13 cellular contexts compared by ENCODE assay signal in the genomic region with DNA sequence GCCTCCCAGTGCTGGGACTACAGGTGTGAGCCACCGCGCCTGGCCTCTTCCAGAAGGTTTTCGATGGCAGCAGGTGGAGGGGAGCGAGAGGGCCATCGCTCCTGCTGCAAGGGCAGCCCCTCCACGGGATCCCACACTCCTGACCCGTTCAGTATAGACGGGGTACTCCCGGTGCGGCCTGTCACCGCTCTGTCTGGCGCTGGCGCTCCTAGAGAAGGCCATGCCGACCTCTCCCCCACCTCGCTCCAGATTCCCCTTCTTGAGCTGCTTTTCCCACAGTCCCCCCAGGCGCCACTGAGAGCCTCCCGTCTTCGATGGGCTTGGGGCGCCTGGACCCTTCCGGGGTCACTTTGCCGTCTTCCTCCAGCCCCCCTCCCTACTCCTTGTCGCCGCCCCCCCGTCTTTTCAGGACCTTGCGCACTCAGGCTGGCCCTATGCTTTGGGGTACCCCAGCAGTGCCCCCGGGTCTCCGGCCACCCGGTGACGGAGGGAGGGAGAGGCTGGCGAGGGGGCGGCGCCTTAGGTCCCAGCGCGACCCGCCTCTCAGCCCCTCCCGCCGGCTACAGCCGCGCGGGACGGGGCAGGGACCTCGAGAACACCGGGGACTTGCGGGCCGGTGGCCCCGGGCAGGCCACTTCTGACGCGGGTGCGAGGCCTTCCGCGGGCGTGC. TPM values are rescaled to one million over a fixed set of nuclear protein-coding genes. Genes with fewer than 3 reads are reported as not detected.
A peak's percentile ranks its signal among the peaks of the same experiment; 100 is the strongest.
DNase-seq lines count a peak whose midpoint lies in the region; ATAC-seq, FAIRE-seq and TF ChIP-seq lines count a peak whose summit lies in the region.
"Had no signal": no experiment of that assay in that cellular context is flagged by ENCODE, and none has a peak within 500 bp of the region (broad histone marks: within the 10 kb centered on the region; RNA-seq: fewer than 3 reads in every experiment).

No MANE protein-coding gene starts in this region.

- H3K4me1 Mint-ChIP-seq in activated CD4-positive, alpha-beta T cell treated with anti-CD3 and anti-CD28 coated beads for 36 hours: peaks cover 21% of the 10 kb centered on the region

- WGBS in K562 (ENCODE audit: insufficient coverage, low coverage, missing lambda C conversion rate): 100% methylated on average over 15 of the region's 52 CpGs

- no peak for TF ChIP-seq EP300 in K562 (IDR thresholded peaks at IDR 0.05; ENCODE audit: low read length)

- no peak overlapping the region for H2AFZ ChIP-seq in K562 (ENCODE audit: low read depth, low read length)

- in situ Hi-C loops in K562 (cut with MboI) (no loop called here), gastrocnemius medialis (cut with MboI; ENCODE audit: low sequenced_read_pairs in 4 of 4) (no loop called here)

- POLR2A ChIA-PET in K562 (lab: Yijun Ruan, JAX): interaction anchor here (0.7 to 1.6 kb wide), 2 partner anchors 11 to 27 kb away, joined by 3 to 4 read pairs; no protein-coding TSS in a partner anchor
- POLR2A ChIA-PET in activated CD4-positive, alpha-beta T cell treated with anti-CD3 and anti-CD28 coated beads for 36 hours (lab: Charles Lee): no interaction called here

- TF ChIP-seq RAD21 in K562 (CRISPR knock-in tag; conservative IDR thresholded peaks at IDR 0.05 in 1 of 2, IDR thresholded peaks at IDR 0.05 in 1 of 2): no peak

- no peak overlapping the region for H3K9ac ChIP-seq in K562 (ENCODE audit: insufficient read depth in 1 of 2, low read depth in 2 of 2, low read length in 2 of 2)

- no peaks in the 10 kb centered on the region for H3K9me3 Mint-ChIP-seq in activated CD4-positive, alpha-beta T cell treated with anti-CD3 and anti-CD28 coated beads for 36 hours (ENCODE audit: low read depth)
- H3K9me3 Mint-ChIP-seq: activated T-cell treated with anti-CD3 and anti-CD28 coated beads, Interleukin-2, amount 50 U/mL, for 4 hours; stimulated activated effector memory CD8-positive, alpha-beta T cell treated with anti-CD3 and anti-CD28 coated beads, Interleukin-12 subunit alpha, Interleukin-12 subunit beta, amount 100 ng/mL, for 72 hours had no signal

- BruUV-seq in K562 (replicated peaks; lab: Mats Ljungman, UMichigan): no TSS peak

- H3K4me1 ChIP-seq in K562 (replicated peaks in 1 of 2; ENCODE audit: control insufficient read depth in 2 of 2, insufficient read depth in 2 of 2, low read length in 2 of 2): peaks cover 32 to 69% of the 10 kb centered on the region in 2 experiments
- peaks cover 23 to 32% of the 10 kb centered on the region in 2 donors for H3K4me1 ChIP-seq in gastrocnemius medialis

- DNase-seq in K562 (ENCODE audit: extremely low read depth in 1 of 4, low spot score in 3 of 4) (no peak), gastrocnemius medialis (peak in 1 of 2 donors; percentile 2), LoVo (ENCODE audit: low spot score) (no peak), A172 (ENCODE audit: low spot score) (no peak)
- DNase-seq in activated CD4-positive, alpha-beta T cell treated with anti-CD3 and anti-CD28 coated beads for 36 hours: no peak
- DNase-seq: activated T-cell treated with anti-CD3 and anti-CD28 coated beads, Interleukin-2, amount 50 U/mL, for 4 hours; DMS79 treated with DMSO at 0.1 percent for 48 hours; NCI-H2029 treated with DMSO at 0.1 percent for 48 hours had no signal

- ATAC-seq in K562 (no peak), gastrocnemius medialis (no peak), GM21619 (IDR thresholded peaks at IDR 0.05; ENCODE audit: unreplicated experiment) (no peak)
- ATAC-seq in activated CD4-positive, alpha-beta T cell treated with anti-CD3 and anti-CD28 coated beads for 36 hours: no peak
- ATAC-seq: activated T-cell treated with anti-CD3 and anti-CD28 coated beads, Interleukin-2, amount 50 U/mL, for 4 hours; stimulated activated effector memory CD8-positive, alpha-beta T cell treated with anti-CD3 and anti-CD28 coated beads, Interleukin-12 subunit alpha, Interleukin-12 subunit beta, amount 100 ng/mL, for 72 hours had no signal

- H3K36me3 ChIP-seq in K562 (ENCODE audit: control insufficient read depth, insufficient read depth, low read length): peaks cover 38% of the 10 kb centered on the region; the same call in 2 of the 3 replicates
- no peaks in the 10 kb centered on the region for H3K36me3 ChIP-seq in gastrocnemius medialis

- H3K27me3 ChIP-seq in K562 (ENCODE audit: control insufficient read depth in 2 of 2, insufficient read depth in 2 of 2, low read length in 2 of 2) (no peaks in the 10 kb centered on the region), gastrocnemius medialis (no peaks in the 10 kb centered on the region)

- H3K27ac ChIP-seq in K562 (ENCODE audit: extremely low read depth, low read depth, low read length) (no peak overlapping the region), gastrocnemius medialis (peak overlapping the region; percentile 95 to 100 (median 99))
- H3K27ac ChIP-seq: epithelial cell of prostate had no signal

- no peak overlapping the region for H3K4me2 ChIP-seq in K562 (ENCODE audit: insufficient read depth, low read length)

- TF ChIP-seq CTCF in K562 (IDR thresholded peaks at IDR 0.05 in 2 of 3, conservative IDR thresholded peaks at IDR 0.05 in 1 of 3; ENCODE audit: insufficient read depth in 2 of 3, low read depth in 1 of 3, low read length in 3 of 3) (no peak), gastrocnemius medialis (IDR thresholded peaks at IDR 0.05 in 4 of 5, conservative IDR thresholded peaks at IDR 0.05 in 1 of 5) (no peak)

- H3K4me3 Mint-ChIP-seq in activated CD4-positive, alpha-beta T cell treated with anti-CD3 and anti-CD28 coated beads for 36 hours: no peak overlapping the region

- H4K20me1 ChIP-seq in K562 (replicated peaks; ENCODE audit: control insufficient read depth, insufficient read depth, low read length): peaks cover 5% of the 10 kb centered on the region; the same call in 1 of the 2 replicates

- intact Hi-C loops in K562 (cut with micrococcal nuclease): no loop called here
- intact Hi-C loops in gastrocnemius medialis (cut with DNase I; ENCODE audit: low total_unique reads): loop anchor here (5.0 kb wide), 1 partner anchor 139 kb away; no protein-coding TSS in a partner anchor
- intact Hi-C loops in activated CD4-positive, alpha-beta T cell treated with anti-CD3 and anti-CD28 coated beads for 36 hours (cut with DNase I, micrococcal nuclease): no loop called here

- H3K9me3 ChIP-seq in K562 (replicated peaks; ENCODE audit: control insufficient read depth, insufficient read depth, low read depth, low read length) (no peaks in the 10 kb centered on the region), iPS-18c (ENCODE audit: control insufficient read depth, insufficient read depth, low read length) (no peaks in the 10 kb centered on the region), gastrocnemius medialis (no peaks in the 10 kb centered on the region)

- TF ChIP-seq POLR2A in K562 (conservative IDR thresholded peaks at IDR 0.05): no peak
- TF ChIP-seq POLR2A in gastrocnemius medialis (IDR thresholded peaks at IDR 0.05): peak in 1 of 2 donors; percentile 31

- H3K4me3 ChIP-seq in GM08714 (ENCODE audit: low read length) (peak overlapping the region; percentile 40; the same call in 1 of the 2 replicates), K562 (no peak overlapping the region), iPS-18c (ENCODE audit: insufficient read depth, low read depth, low read length) (peak overlapping the region; percentile 62), gastrocnemius medialis (peak overlapping the region; percentile 45 to 58 (median 54))

- H3K36me3 Mint-ChIP-seq in activated CD4-positive, alpha-beta T cell treated with anti-CD3 and anti-CD28 coated beads for 36 hours (ENCODE audit: low read depth): peaks cover 18% of the 10 kb centered on the region

- FAIRE-seq in K562 (lab: Jason Lieb, UNC): no peak

- CTCF ChIA-PET in K562 (lab: Yijun Ruan, JAX; ENCODE audit: low intra/inter-chr PET ratio): no interaction called here
- CTCF ChIA-PET in activated CD4-positive, alpha-beta T cell treated with anti-CD3 and anti-CD28 coated beads for 36 hours (lab: Charles Lee): no interaction called here

- no peaks in the 10 kb centered on the region for H3K9me1 ChIP-seq in K562 (ENCODE audit: control insufficient read depth, insufficient read depth, low read length)

- H3K79me2 ChIP-seq in K562 (ENCODE audit: control insufficient read depth, insufficient read depth, low read length): peaks cover 68% of the 10 kb centered on the region

- H3K27me3 Mint-ChIP-seq in activated CD4-positive, alpha-beta T cell treated with anti-CD3 and anti-CD28 coated beads for 36 hours: peaks cover 2% of the 10 kb centered on the region

- no peak overlapping the region for H3K27ac Mint-ChIP-seq in activated CD4-positive, alpha-beta T cell treated with anti-CD3 and anti-CD28 coated beads for 36 hours

RNA-seq across cellular contexts. Expression of a gene that starts 4.2 kb away (rescaled TPM):
- total RNA-seq in K562 (2011; cell fraction: chromatin; rRNA removed; ENCODE audit: low replicate concordance): 89.8 and 300 TPM in 2 replicates
- total RNA-seq in K562 (2011; cell fraction: nucleolus; rRNA removed): 389 and 414 TPM in 2 replicates
- total RNA-seq in K562 (2011; cell fraction: nucleoplasm; rRNA removed): 172 and 183 TPM in 2 replicates
- total RNA-seq in K562 (2014; rRNA removed): 148 and 236 TPM in 2 replicates
- total RNA-seq in K562 (2014; rRNA removed; fragmentation: Illumina TruSeq; extraction: Trizol): 32.0 and 37.6 TPM in 2 replicates
- 107 and 109 TPM in 2 replicates for total RNA-seq in K562 (2015; rRNA removed; fragmentation: Illumina TruSeq; extraction: Trizol)
- total RNA-seq in K562 (2021): 148 and 151 TPM in 2 replicates
- polyA plus RNA-seq in K562 (2011; rRNA removed): 44.8 and 45.2 TPM in 2 replicates
- polyA plus RNA-seq in K562 (2011; cell fraction: cytosol; rRNA removed): 47.2 and 77.9 TPM in 2 replicates
- polyA plus RNA-seq in K562 (2011; cell fraction: nucleus; rRNA removed): 132 and 257 TPM in 2 replicates
- polyA plus RNA-seq in K562 (2012): 159 and 567 TPM in 2 replicates
- polyA plus RNA-seq in K562 (2014; fragmentation: Illumina TruSeq; extraction: Trizol): 75.0 and 79.8 TPM in 2 replicates
- polyA plus RNA-seq in K562 (2014; fragmentation: Nextera tagmentation; extraction: Ambion mirVana): 1 to 10 TPM; 5.6 to 8.2 TPM
- 64.0 and 70.7 TPM in 2 replicates for polyA plus RNA-seq in K562 (2014; rRNA removed)
- 25.0 and 34.0 TPM in 2 replicates for polyA minus RNA-seq in K562 (2011; rRNA and poly(A)+ RNA removed)
- polyA minus RNA-seq in K562 (2011; cell fraction: cytosol; rRNA and poly(A)+ RNA removed): 82.1 and 107 TPM in 2 replicates
- 184 and 191 TPM in 2 replicates for polyA minus RNA-seq in K562 (2011; cell fraction: nucleus; rRNA and poly(A)+ RNA removed)
- 1,000 to 10,000 TPM; 1,080 to 1,340 (median 1,178) TPM for total RNA-seq in gastrocnemius medialis
- total RNA-seq in activated CD4-positive, alpha-beta T cell treated with anti-CD3 and anti-CD28 coated beads for 36 hours: 10 to 100 TPM; 70.6 to 87.6 TPM
- total RNA-seq in A172 (2014; rRNA removed; shearing (Covaris generic)): 2,241 and 2,527 TPM in 2 replicates

RNA-seq across cellular contexts. Expression of a gene that starts 9.9 kb away (rescaled TPM):
- 133 and 442 TPM in 2 replicates for total RNA-seq in K562 (2011; cell fraction: chromatin; rRNA removed; ENCODE audit: low replicate concordance)
- 330 and 396 TPM in 2 replicates for total RNA-seq in K562 (2011; cell fraction: nucleolus; rRNA removed)
- total RNA-seq in K562 (2011; cell fraction: nucleoplasm; rRNA removed): 200 and 206 TPM in 2 replicates
- total RNA-seq in K562 (2014; rRNA removed) (75.4 and 97.9 TPM in 2 replicates), K562 (2014; rRNA removed; fragmentation: Illumina TruSeq; extraction: Trizol) (53.9 and 64.8 TPM in 2 replicates), K562 (2015; rRNA removed; fragmentation: Illumina TruSeq; extraction: Trizol) (62.2 and 64.4 TPM in 2 replicates), K562 (2021) (120 and 133 TPM in 2 replicates), gastrocnemius medialis (10 to 100 TPM; 28.3 to 86.0 (median 61.4) TPM)
- polyA plus RNA-seq in K562 (2011; rRNA removed) (77.2 and 79.8 TPM in 2 replicates), K562 (2014; fragmentation: Illumina TruSeq; extraction: Trizol) (80.2 and 90.3 TPM in 2 replicates), K562 (2014; fragmentation: Nextera tagmentation; extraction: Ambion mirVana) (under 1 TPM; 0.34 to 0.37 TPM), K562 (2014; rRNA removed) (75.9 and 88.5 TPM in 2 replicates)
- polyA plus RNA-seq in K562 (2011; cell fraction: cytosol; rRNA removed): 88.2 and 150 TPM in 2 replicates
- 249 and 384 TPM in 2 replicates for polyA plus RNA-seq in K562 (2011; cell fraction: nucleus; rRNA removed)
- 107 and 152 TPM in 2 replicates for polyA plus RNA-seq in K562 (2012)
- polyA minus RNA-seq in K562 (2011; rRNA and poly(A)+ RNA removed): 44.9 and 70.3 TPM in 2 replicates
- 77.2 and 90.7 TPM in 2 replicates for polyA minus RNA-seq in K562 (2011; cell fraction: cytosol; rRNA and poly(A)+ RNA removed)
- polyA minus RNA-seq in K562 (2011; cell fraction: nucleus; rRNA and poly(A)+ RNA removed): 113 and 122 TPM in 2 replicates
- 10 to 100 TPM; 52.4 to 62.8 TPM for total RNA-seq in activated CD4-positive, alpha-beta T cell treated with anti-CD3 and anti-CD28 coated beads for 36 hours
- total RNA-seq in A172 (2014; rRNA removed; shearing (Covaris generic)): 352 and 377 TPM in 2 replicates

RNA-seq across cellular contexts. Expression of a gene that starts 22.8 kb away (rescaled TPM):
- 0.90 TPM in 1 of 2 replicates, not detected in the other for total RNA-seq in K562 (2011; cell fraction: chromatin; rRNA removed; ENCODE audit: low replicate concordance)
- 0.83 and 1.1 TPM in 2 replicates for total RNA-seq in K562 (2011; cell fraction: nucleolus; rRNA removed)
- not detected in 2 replicates for total RNA-seq in K562 (2011; cell fraction: nucleoplasm; rRNA removed)
- total RNA-seq in K562 (2014; rRNA removed): 0.77 TPM in 1 of 2 replicates, not detected in the other
- not detected in 2 replicates for total RNA-seq in K562 (2014; rRNA removed; fragmentation: Illumina TruSeq; extraction: Trizol)
- total RNA-seq in K562 (2015; rRNA removed; fragmentation: Illumina TruSeq; extraction: Trizol): not detected in 2 replicates
- total RNA-seq in K562 (2021): 0.51 and 0.75 TPM in 2 replicates
- polyA plus RNA-seq in K562 (2011; rRNA removed): not detected in 2 replicates
- not detected in 2 replicates for polyA plus RNA-seq in K562 (2011; cell fraction: cytosol; rRNA removed)
- 0.65 and 0.75 TPM in 2 replicates for polyA plus RNA-seq in K562 (2011; cell fraction: nucleus; rRNA removed)
- 0.47 TPM in 1 of 2 replicates, not detected in the other for polyA plus RNA-seq in K562 (2012)
- polyA plus RNA-seq in K562 (2014; fragmentation: Illumina TruSeq; extraction: Trizol): not detected in 2 replicates
- not detected for polyA plus RNA-seq in K562 (2014; fragmentation: Nextera tagmentation; extraction: Ambion mirVana)
- polyA plus RNA-seq in K562 (2014; rRNA removed): 0.17 TPM in 1 of 2 replicates, not detected in the other
- not detected in 2 replicates for polyA minus RNA-seq in K562 (2011; rRNA and poly(A)+ RNA removed)
- not detected in 2 replicates for polyA minus RNA-seq in K562 (2011; cell fraction: cytosol; rRNA and poly(A)+ RNA removed)
- not detected in 2 replicates for polyA minus RNA-seq in K562 (2011; cell fraction: nucleus; rRNA and poly(A)+ RNA removed)
- total RNA-seq in gastrocnemius medialis: 10 to 100 TPM in 1 of 4 donors, 1 to 10 TPM in 3; 1.7 to 12.6 (median 5.6) TPM
- under 1 TPM; 0.39 to 0.42 TPM for total RNA-seq in activated CD4-positive, alpha-beta T cell treated with anti-CD3 and anti-CD28 coated beads for 36 hours
- total RNA-seq in A172 (2014; rRNA removed; shearing (Covaris generic)): 8.6 and 13.4 TPM in 2 replicates

RNA-seq across cellular contexts. Expression of a gene that starts 42.1 kb away (rescaled TPM):
- 168 and 262 TPM in 2 replicates for total RNA-seq in K562 (2011; cell fraction: chromatin; rRNA removed; ENCODE audit: low replicate concordance)
- 113 and 114 TPM in 2 replicates for total RNA-seq in K562 (2011; cell fraction: nucleolus; rRNA removed)
- 118 and 124 TPM in 2 replicates for total RNA-seq in K562 (2011; cell fraction: nucleoplasm; rRNA removed)
- total RNA-seq in K562 (2014; rRNA removed) (16.8 and 22.7 TPM in 2 replicates), K562 (2014; rRNA removed; fragmentation: Illumina TruSeq; extraction: Trizol) (7.2 and 9.7 TPM in 2 replicates), K562 (2015; rRNA removed; fragmentation: Illumina TruSeq; extraction: Trizol) (10.4 and 12.2 TPM in 2 replicates), K562 (2021) (18.4 and 20.7 TPM in 2 replicates), gastrocnemius medialis (10 to 100 TPM in 1 of 4 donors, 1 to 10 TPM in 3; 2.9 to 16.1 (median 8.3) TPM)
- polyA plus RNA-seq in K562 (2011; rRNA removed) (25.6 and 35.4 TPM in 2 replicates), K562 (2014; fragmentation: Illumina TruSeq; extraction: Trizol) (18.0 and 18.5 TPM in 2 replicates), K562 (2014; fragmentation: Nextera tagmentation; extraction: Ambion mirVana) (1 to 10 TPM; 3.6 to 6.2 TPM), K562 (2014; rRNA removed) (39.0 and 42.7 TPM in 2 replicates)
- polyA plus RNA-seq in K562 (2011; cell fraction: cytosol; rRNA removed): 18.4 and 20.1 TPM in 2 replicates
- polyA plus RNA-seq in K562 (2011; cell fraction: nucleus; rRNA removed): 148 and 191 TPM in 2 replicates
- polyA plus RNA-seq in K562 (2012): 18.9 and 21.4 TPM in 2 replicates
- 8.8 and 10.6 TPM in 2 replicates for polyA minus RNA-seq in K562 (2011; rRNA and poly(A)+ RNA removed)
- polyA minus RNA-seq in K562 (2011; cell fraction: cytosol; rRNA and poly(A)+ RNA removed): 5.3 and 8.0 TPM in 2 replicates
- polyA minus RNA-seq in K562 (2011; cell fraction: nucleus; rRNA and poly(A)+ RNA removed): 21.1 and 26.9 TPM in 2 replicates
- total RNA-seq in activated CD4-positive, alpha-beta T cell treated with anti-CD3 and anti-CD28 coated beads for 36 hours: 10 to 100 TPM; 19.4 to 19.7 TPM
- total RNA-seq in A172 (2014; rRNA removed; shearing (Covaris generic)): 11.9 and 15.9 TPM in 2 replicates
